30 cellular contexts compared by ENCODE assay signal in genomic region chr22:47073101-47073500, GRCh38.
"Had no signal": no experiment of that assay in that cellular context is flagged by ENCODE, and none has a peak within 500 bp of the region (broad histone marks: within the 10 kb centered on the region; RNA-seq: fewer than 3 reads in every experiment).

No MANE protein-coding gene starts in this region.

- H3K4me1 Mint-ChIP-seq: WTC11 had no signal

- H3K4me3 Mint-ChIP-seq: activated CD4-positive, alpha-beta T cell treated with anti-CD3 and anti-CD28 coated beads for 36 hours; activated CD4-positive, alpha-beta T cell treated with anti-CD3 and anti-CD28 coated beads, Interleukin-2, amount 10 ng/mL, durations not matched to agents 7 days and 5 days; activated CD8-positive, alpha-beta T cell treated with anti-CD3 and anti-CD28 coated beads, Interleukin-2, amount 10 ng/mL, durations not matched to agents 7 days and 5 days; activated naive CD8-positive, alpha-beta T cell treated with anti-CD3 and anti-CD28 coated beads for 36 hours; activated T-cell treated with anti-CD3 and anti-CD28 coated beads, Interleukin-2, amount 50 U/mL, for 24 hours; central memory CD8-positive, alpha-beta T cell; WTC11 had no signal

- H3K36me3 ChIP-seq: cardiac muscle cell had no signal

- H3K27me3 ChIP-seq: cardiac muscle cell had no signal

- DNase-seq: activated CD4-positive, alpha-beta T cell treated with anti-CD3 and anti-CD28 coated beads for 36 hours; activated CD4-positive, alpha-beta T cell treated with anti-CD3 and anti-CD28 coated beads, Interleukin-2, amount 10 ng/mL, durations not matched to agents 7 days and 5 days; activated CD4-positive, alpha-beta T cell treated with anti-CD3 and anti-CD28 coated beads, Interleukin-2, amount 50 U/mL, for 48 hours; activated CD8-positive, alpha-beta T cell treated with anti-CD3 and anti-CD28 coated beads, Interleukin-2, amount 10 ng/mL, durations not matched to agents 7 days and 5 days; activated naive CD4-positive, alpha-beta T cell treated with anti-CD3 and anti-CD28 coated beads, Interleukin-2, amount 50 U/mL, for 16 hours; activated naive CD8-positive, alpha-beta T cell treated with anti-CD3 and anti-CD28 coated beads for 36 hours; activated T-cell treated with anti-CD3 and anti-CD28 coated beads, Interleukin-2, amount 50 U/mL, for 24 hours; amniotic stem cell; aorta; MM.1S; MV-4-11; NCI-H1092; NCI-H1436 treated with DMSO at 0.1 percent for 48 hours; NCI-H1694 treated with DMSO at 0.1 percent for 48 hours; NCI-H2029; NCI-H345; NCI-H524 treated with DMSO at 0.1 percent for 48 hours; NK-92 treated with Interleukin-12 subunit alpha and Interleukin-12 subunit beta, amount 100 ng/mL, for 24 hours; PC-9; SIG-M5; SW 1271; T-helper 1 cell; T-helper 2 cell; T-helper 9 cell had no signal

- H3K27me3 Mint-ChIP-seq: activated CD4-positive, alpha-beta T cell treated with anti-CD3 and anti-CD28 coated beads for 36 hours; activated CD4-positive, alpha-beta T cell treated with anti-CD3 and anti-CD28 coated beads, Interleukin-2, amount 10 ng/mL, durations not matched to agents 7 days and 5 days; activated naive CD8-positive, alpha-beta T cell treated with anti-CD3 and anti-CD28 coated beads for 36 hours; activated T-cell treated with anti-CD3 and anti-CD28 coated beads, Interleukin-2, amount 50 U/mL, for 24 hours; central memory CD8-positive, alpha-beta T cell had no signal

- H3K27ac ChIP-seq: cardiac muscle cell, KMS-11, PC-9, RWPE1 had no signal

- H3K9me3 Mint-ChIP-seq: central memory CD8-positive, alpha-beta T cell had no signal

- H3K27ac Mint-ChIP-seq: activated CD4-positive, alpha-beta T cell treated with anti-CD3 and anti-CD28 coated beads for 36 hours; activated CD4-positive, alpha-beta T cell treated with anti-CD3 and anti-CD28 coated beads, Interleukin-2, amount 10 ng/mL, durations not matched to agents 7 days and 5 days; activated CD8-positive, alpha-beta T cell treated with anti-CD3 and anti-CD28 coated beads, Interleukin-2, amount 10 ng/mL, durations not matched to agents 7 days and 5 days; activated naive CD8-positive, alpha-beta T cell treated with anti-CD3 and anti-CD28 coated beads for 36 hours; activated T-helper 2 cell treated with anti-CD3 and anti-CD28 coated beads, Interferon-gamma antibody, Interleukin-2, Interleukin-4, amounts not matched to agents 10 μg/mL and 5 μg/mL and 100 μg/mL, durations not matched to agents 14 hours and 24 hours and 36 hours; WTC11 had no signal

- H3K4me3 ChIP-seq: cardiac muscle cell, PC-9 had no signal
